Comparison of ENCODE assay signal across 22 cellular contexts in the genomic region with DNA sequence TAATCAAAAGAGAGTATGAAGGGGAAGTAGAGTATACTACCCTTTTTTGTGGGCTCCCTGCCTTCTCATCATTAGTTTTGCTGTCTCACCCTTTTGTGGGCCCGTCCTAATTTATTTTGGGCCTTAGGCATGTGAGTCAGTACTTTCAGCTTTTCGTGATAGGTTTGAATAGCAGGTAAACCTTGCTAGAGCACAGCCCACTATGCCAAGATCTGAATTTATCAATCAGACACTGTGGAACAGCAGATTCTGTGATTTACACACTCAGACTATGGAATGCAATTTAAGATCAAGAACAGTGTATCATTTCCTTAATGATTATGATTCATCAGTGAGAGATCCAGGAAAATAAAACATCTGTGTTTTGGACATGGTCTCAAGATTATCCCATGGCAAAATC.
"Had no signal": no experiment of that assay in that cellular context is flagged by ENCODE, and none has a peak within 500 bp of the region (broad histone marks: within the 10 kb centered on the region; RNA-seq: fewer than 3 reads in every experiment).

No MANE protein-coding gene starts in this region.

- FAIRE-seq: endothelial cell of umbilical vein had no signal

- DNase-seq: dermis blood vessel endothelial cell; dorsolateral prefrontal cortex; effector CD4-positive, alpha-beta T cell; effector memory CD4-positive, alpha-beta T cell; foreskin melanocyte; gastrocnemius medialis; glutamatergic neuron; head of caudate nucleus; heart right ventricle; hippocampal formation; islet precursor cell; left cardiac atrium; left lung; left ventricle myocardium superior; lower lobe of right lung; mesenchymal stem cell; mucosa of descending colon; naive B cell had no signal

- H3K36me3 ChIP-seq: esophagus muscularis mucosa, gastrocnemius medialis, heart right ventricle, left lung, lower lobe of right lung had no signal

- ATAC-seq: gastrocnemius medialis, heart right ventricle, left cardiac atrium, left lung, left ventricle myocardium superior, lower lobe of right lung, mucosa of descending colon had no signal

- H3K9me3 ChIP-seq: gastrocnemius medialis, lower lobe of right lung had no signal

- H3K27ac Mint-ChIP-seq: mesothelial cell of epicardium, naive B cell had no signal

- H3K27me3 ChIP-seq: dorsolateral prefrontal cortex, esophagus muscularis mucosa, gastrocnemius medialis, heart right ventricle, left lung had no signal

- H3K36me3 Mint-ChIP-seq: mesothelial cell of epicardium, naive B cell had no signal

- H3K27me3 Mint-ChIP-seq: naive B cell had no signal

- H3K27ac ChIP-seq: coronary artery, esophagus muscularis mucosa, gastrocnemius medialis, heart right ventricle, left lung, lower lobe of right lung had no signal

- H3K4me3 Mint-ChIP-seq: mesothelial cell of epicardium, naive B cell had no signal

- H3K4me1 Mint-ChIP-seq: naive B cell had no signal

- H3K4me1 ChIP-seq: esophagus muscularis mucosa, gastrocnemius medialis, heart right ventricle, left lung, lower lobe of right lung had no signal

- H3K4me3 ChIP-seq: coronary artery, dorsolateral prefrontal cortex, esophagus muscularis mucosa, gastrocnemius medialis, heart right ventricle, left lung, lower lobe of right lung, mucosa of descending colon had no signal
